1 cellular context compared by ENCODE assay signal in genomic region chr1:111739222-111739983, GRCh38.
TF ChIP-seq lines count a peak whose summit lies in the region.

TSS of gene INKA2 (minus strand) at chr1:111739395. CDS start at chr1:111739242, 153 bp downstream.

TF ChIP-seq in K562, 482 proteins besides CTCF, POLR2A, EP300 and RAD21 (continued from another document and continues in another):
- TF ChIP-seq PRDM10 (IDR thresholded peaks at IDR 0.05; ENCODE audit: partially characterized antibody) (peak; percentile 91), RAD51 (IDR thresholded peaks at IDR 0.05; ENCODE audit: borderline replicate concordance, low read depth) (peak; percentile 91), E2F6 (IDR thresholded peaks at IDR 0.05; ENCODE audit: borderline replicate concordance in 1 of 2, extremely low read depth in 1 of 2, insufficient read depth in 1 of 2, insufficient read length in 1 of 2, low read depth in 1 of 2, low read length in 1 of 2, poor library complexity in 1 of 2, severe bottlenecking in 1 of 2) (peak; percentile 93 to 94), IRF1 (CRISPR knock-in tag; IDR thresholded peaks at IDR 0.05; ENCODE audit: borderline replicate concordance) (0 out of 2 replicates have a peak, but pooled peaks have one; percentile 58), NUFIP1 (IDR thresholded peaks at IDR 0.05; ENCODE audit: partially characterized antibody) (no peak), ZNF347 (CRISPR knock-in tag; IDR thresholded peaks at IDR 0.05; ENCODE audit: low read depth) (no peak), CAMTA2 (CRISPR knock-in tag; conservative IDR thresholded peaks at IDR 0.05) (peak; percentile 63; the same call in 1 of the 2 replicates), EWSR1 (IDR thresholded peaks at IDR 0.05; ENCODE audit: borderline replicate concordance, low read depth, partially characterized antibody) (no peak), SMAD4 (CRISPR knock-in tag; conservative IDR thresholded peaks at IDR 0.05) (peak; percentile 69), ZBTB40 (IDR thresholded peaks at IDR 0.05) (no peak; the same call in 1 of the 2 replicates), ZBTB40 (CRISPR knock-in tag; IDR thresholded peaks at IDR 0.05) (peak; percentile 62; the same call in 1 of the 2 replicates), PHF21A (IDR thresholded peaks at IDR 0.05; ENCODE audit: borderline replicate concordance, low read depth) (peak; percentile 85; the same call in 1 of the 2 replicates), CREB3L1 (IDR thresholded peaks at IDR 0.05; ENCODE audit: borderline replicate concordance, low read depth) (peak; percentile 68; the same call in 1 of the 2 replicates), FOXP1 (CRISPR knock-in tag; IDR thresholded peaks at IDR 0.05) (peak; percentile 80; the same call in 1 of the 2 replicates), TEAD1 (CRISPR knock-in tag; IDR thresholded peaks at IDR 0.05) (peak in 1 of 2 experiments; percentile 79; a peak in 1 of 4 replicates), ATF6 (CRISPR knock-in tag; IDR thresholded peaks at IDR 0.05) (peak; percentile 94), MNT (conservative IDR thresholded peaks at IDR 0.05) (peak; percentile 43 to 48; a peak in 3 of 4 replicates), ZNF124 (CRISPR knock-in tag; IDR thresholded peaks at IDR 0.05) (peak; percentile 84; the same call in 1 of the 2 replicates), ZBTB12 (CRISPR knock-in tag; IDR thresholded peaks at IDR 0.05) (no peak), TFE3 (CRISPR knock-in tag; IDR thresholded peaks at IDR 0.05) (peak; percentile 96), ZNF140 (CRISPR knock-in tag; IDR thresholded peaks at IDR 0.05) (no peak), JUNB (CRISPR knock-in tag; conservative IDR thresholded peaks at IDR 0.05) (no peak), KLF16 (IDR thresholded peaks at IDR 0.05) (0 out of 2 replicates have a peak, but pooled peaks have one; percentile 5), ZBTB33 (CRISPR knock-in tag; IDR thresholded peaks at IDR 0.05) (peak; percentile 86)
